In the genomic region with DNA sequence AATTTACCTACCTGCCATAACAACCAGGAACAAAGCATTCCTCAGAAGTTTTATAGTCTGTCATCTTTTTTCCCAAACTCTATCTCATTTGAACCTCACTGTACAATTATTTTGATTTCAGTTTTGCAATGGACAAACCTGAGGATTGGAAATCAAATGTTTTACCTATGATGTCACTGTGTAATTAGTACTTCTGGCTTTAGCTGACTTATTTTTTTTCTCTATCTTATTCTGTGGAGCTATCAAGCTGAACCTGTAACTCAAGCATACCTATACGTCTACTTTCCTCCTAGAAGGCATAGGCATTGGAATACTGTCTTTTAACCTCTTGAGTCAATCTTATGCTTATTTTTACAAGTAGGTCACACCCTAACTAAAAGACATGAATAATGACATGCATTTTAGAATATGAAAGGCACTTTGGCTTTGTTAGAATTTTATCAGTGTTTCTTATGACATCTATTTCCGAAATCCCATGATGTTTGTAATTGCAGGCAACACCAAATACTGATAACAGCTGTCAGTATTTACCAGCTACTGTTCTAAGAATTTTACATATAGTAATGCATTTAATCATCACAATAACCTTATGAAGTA, we compare ENCODE assay signal across 28 cellular contexts.
"Had no signal": no experiment of that assay in that cellular context is flagged by ENCODE, and none has a peak within 500 bp of the region (broad histone marks: within the 10 kb centered on the region; RNA-seq: fewer than 3 reads in every experiment).

No MANE protein-coding gene starts in this region.

- H3K36me3 ChIP-seq: stomach, suprapubic skin, thoracic aorta, thyroid gland, tibial artery, tibial nerve, transverse colon, upper lobe of left lung, upper lobe of right lung, uterus, vagina had no signal

- H3K27me3 Mint-ChIP-seq: stimulated activated memory B cell treated with anti-CD40 and anti-IgM and Interleukin-4, amounts not matched to agents 10 μg/mL and 1 μg/mL and 100 μg/mL, for 72 hours; stimulated activated naive B cell treated with anti-CD40 and anti-IgM and Interleukin-4, amounts not matched to agents 10 μg/mL and 1 μg/mL and 100 μg/mL, for 72 hours; stimulated activated naive CD8-positive, alpha-beta T cell treated with anti-CD3 and anti-CD28 coated beads, Interleukin-15, amount 100 ng/mL, for 72 hours; stimulated activated naive CD8-positive, alpha-beta T cell treated with anti-CD3 and anti-CD28 coated beads, Interleukin-15, Interleukin-2, amounts not matched to agents 100 ng/mL and 50 ng/mL, for 24 hours; type B pancreatic cell had no signal

- H3K9me3 Mint-ChIP-seq: stimulated activated memory B cell treated with anti-CD40 and anti-IgM and Interleukin-4, amounts not matched to agents 10 μg/mL and 1 μg/mL and 100 μg/mL, for 72 hours; stimulated activated naive B cell treated with anti-CD40 and anti-IgM and Interleukin-4, amounts not matched to agents 10 μg/mL and 1 μg/mL and 100 μg/mL, for 72 hours; stimulated activated naive CD8-positive, alpha-beta T cell treated with anti-CD3 and anti-CD28 coated beads, Interleukin-15, amount 100 ng/mL, for 72 hours had no signal

- FAIRE-seq: urothelium cell line had no signal

- H3K4me3 Mint-ChIP-seq: stimulated activated effector memory CD8-positive, alpha-beta T cell treated with anti-CD3 and anti-CD28 coated beads, Interleukin-12 subunit alpha, Interleukin-12 subunit beta, amount 100 ng/mL, for 72 hours; stimulated activated memory B cell treated with anti-CD40 and anti-IgM and Interleukin-4, amounts not matched to agents 10 μg/mL and 1 μg/mL and 100 μg/mL, for 72 hours; stimulated activated naive B cell treated with anti-CD40 and anti-IgM and Interleukin-4, amounts not matched to agents 10 μg/mL and 1 μg/mL and 100 μg/mL, for 72 hours; stimulated activated naive CD8-positive, alpha-beta T cell treated with anti-CD3 and anti-CD28 coated beads, Interleukin-15, amount 100 ng/mL, for 72 hours; stimulated activated naive CD8-positive, alpha-beta T cell treated with anti-CD3 and anti-CD28 coated beads, Interleukin-15, Interleukin-2, amounts not matched to agents 100 ng/mL and 50 ng/mL, for 24 hours; type B pancreatic cell had no signal

- ATAC-seq: stimulated activated effector memory CD8-positive, alpha-beta T cell treated with anti-CD3 and anti-CD28 coated beads, Interleukin-12 subunit alpha, Interleukin-12 subunit beta, amount 100 ng/mL, for 72 hours; stimulated activated memory B cell treated with anti-CD40 and anti-IgM and Interleukin-4, amounts not matched to agents 10 μg/mL and 1 μg/mL and 100 μg/mL, for 72 hours; stimulated activated naive B cell treated with anti-CD40 and anti-IgM and Interleukin-4, amounts not matched to agents 10 μg/mL and 1 μg/mL and 100 μg/mL, for 72 hours; stimulated activated naive CD8-positive, alpha-beta T cell treated with anti-CD3 and anti-CD28 coated beads, Interleukin-15, amount 100 ng/mL, for 72 hours; stimulated activated naive CD8-positive, alpha-beta T cell treated with anti-CD3 and anti-CD28 coated beads, Interleukin-15, Interleukin-2, amounts not matched to agents 100 U/mL and 50 U/mL, for 24 hours; upper lobe of right lung had no signal

- H3K4me1 ChIP-seq: stomach, suprapubic skin, testis, thyroid gland, tibial artery, tibial nerve, upper lobe of left lung, upper lobe of right lung, uterus, vagina had no signal

- H3K27ac ChIP-seq: stomach, suprapubic skin, testis, thoracic aorta, thyroid gland, tibial artery, tibial nerve, transverse colon, upper lobe of left lung, upper lobe of right lung, uterus, vagina had no signal

- H3K27ac Mint-ChIP-seq: stimulated activated effector memory CD8-positive, alpha-beta T cell treated with anti-CD3 and anti-CD28 coated beads, Interleukin-12 subunit alpha, Interleukin-12 subunit beta, amount 100 ng/mL, for 72 hours; stimulated activated memory B cell treated with anti-CD40 and anti-IgM and Interleukin-4, amounts not matched to agents 10 μg/mL and 1 μg/mL and 100 μg/mL, for 72 hours; stimulated activated naive B cell treated with anti-CD40 and anti-IgM and Interleukin-4, amounts not matched to agents 10 μg/mL and 1 μg/mL and 100 μg/mL, for 72 hours; stimulated activated naive CD8-positive, alpha-beta T cell treated with anti-CD3 and anti-CD28 coated beads, Interleukin-15, amount 100 ng/mL, for 72 hours; stimulated activated naive CD8-positive, alpha-beta T cell treated with anti-CD3 and anti-CD28 coated beads, Interleukin-15, Interleukin-2, amounts not matched to agents 100 ng/mL and 50 ng/mL, for 24 hours; type B pancreatic cell had no signal

- H3K36me3 Mint-ChIP-seq: stimulated activated effector memory CD8-positive, alpha-beta T cell treated with anti-CD3 and anti-CD28 coated beads, Interleukin-12 subunit alpha, Interleukin-12 subunit beta, amount 100 ng/mL, for 72 hours; stimulated activated memory B cell treated with anti-CD40 and anti-IgM and Interleukin-4, amounts not matched to agents 10 μg/mL and 1 μg/mL and 100 μg/mL, for 72 hours; stimulated activated naive B cell treated with anti-CD40 and anti-IgM and Interleukin-4, amounts not matched to agents 10 μg/mL and 1 μg/mL and 100 μg/mL, for 72 hours; type B pancreatic cell had no signal

- H3K27me3 ChIP-seq: stomach, suprapubic skin, testis, thyroid gland, tibial artery, tibial nerve, transverse colon, upper lobe of left lung, upper lobe of right lung, uterus, vagina had no signal

- H3K9me3 ChIP-seq: stomach, suprapubic skin, testis, thoracic aorta, thyroid gland, tibial artery, tibial nerve, transverse colon, upper lobe of left lung, upper lobe of right lung, uterus, vagina had no signal

- H3K4me3 ChIP-seq: stomach, suprapubic skin, testis, thoracic aorta, thyroid gland, tibial artery, tibial nerve, transverse colon, upper lobe of left lung, upper lobe of right lung, uterus, vagina had no signal

- DNase-seq: stimulated activated CD4-positive, alpha-beta T cell treated with anti-CD3 and anti-CD28 coated beads, Interleukin-2, amount 100 ng/mL, for 48 hours; stimulated activated CD4-positive, alpha-beta T cell treated with anti-CD3 and anti-CD28 coated beads, Interleukin-4, amount 100 ng/mL, for 1 hour; stimulated activated CD4-positive, alpha-beta T cell treated with anti-CD3 and anti-CD28 coated beads, Interleukin-4, amount 100 ng/mL, for 24 hours; stimulated activated CD4-positive, alpha-beta T cell treated with anti-CD3 and anti-CD28 coated beads, Interleukin-4, amount 100 ng/mL, for 4 hours; stimulated activated CD8-positive, alpha-beta memory T cell treated with anti-CD3 and anti-CD28 coated beads, Interleukin-4, amount 100 ng/mL, for 48 hours; stimulated activated naive B cell treated with anti-CD40 and anti-IgM and Interleukin-4, amounts not matched to agents 10 μg/mL and 1 μg/mL and 100 μg/mL, for 72 hours; stimulated activated naive CD4-positive, alpha-beta T cell; stimulated activated naive CD4-positive, alpha-beta T cell treated with Interleukin-2 at 50 U/mL for 16 hours; stimulated activated naive CD8-positive, alpha-beta T cell treated with anti-CD3 and anti-CD28 coated beads, Interleukin-15, amount 100 ng/mL, for 72 hours; stimulated activated naive CD8-positive, alpha-beta T cell treated with anti-CD3 and anti-CD28 coated beads, Interleukin-15, Interleukin-2, amounts not matched to agents 100 U/mL and 50 U/mL, for 24 hours; stomach; substantia nigra; testis; thyroid gland; tibial artery; transverse colon; upper lobe of left lung; upper lobe of right lung; uterus had no signal

- H3K4me1 Mint-ChIP-seq: stimulated activated effector memory CD8-positive, alpha-beta T cell treated with anti-CD3 and anti-CD28 coated beads, Interleukin-12 subunit alpha, Interleukin-12 subunit beta, amount 100 ng/mL, for 72 hours; stimulated activated naive CD8-positive, alpha-beta T cell treated with anti-CD3 and anti-CD28 coated beads, Interleukin-15, amount 100 ng/mL, for 72 hours had no signal
